In genomic region chr6:125944434-125944816, GRCh38 we compare ENCODE assay signal across 8 cellular contexts. TPM values are rescaled to one million over a fixed set of nuclear protein-coding genes. Genes with fewer than 3 reads are reported as not detected.
DNase-seq lines count a peak whose midpoint lies in the region; ATAC-seq and TF ChIP-seq lines count a peak whose summit lies in the region.

No MANE protein-coding gene starts in this region.

- CTCF ChIA-PET in activated CD8-positive, alpha-beta T cell treated with anti-CD3 and anti-CD28 coated beads, Interleukin-2, amount 10 ng/mL, durations not matched to agents 7 days and 5 days (lab: Charles Lee), result interaction anchor here (1.0 to 2.3 kb wide), 4 partner anchors 8 to 30 kb away, joined by 3 to 12 read pairs (median 5); partner anchors contain the start of gene HINT3
- CTCF ChIA-PET in A673 (lab: Charles Lee), result interaction anchor here (1.2 kb wide), 1 partner anchor 12 kb away, joined by 6 read pairs; the partner anchor contains the start of gene HINT3

- H3K4me1 ChIP-seq in testis, result no peaks in the 10 kb centered on the region
- H3K4me1 ChIP-seq in A673 (ENCODE audit: insufficient read depth, low read length, poor library complexity, severe bottlenecking), result peaks cover 8% of the 10 kb centered on the region

- ATAC-seq in activated CD8-positive, alpha-beta T cell treated with anti-CD3 and anti-CD28 coated beads, Interleukin-2, amount 10 ng/mL, durations not matched to agents 7 days and 5 days, result no peak

- no peaks in the 10 kb centered on the region for H3K36me3 ChIP-seq in brain microvascular endothelial cell (replicated peaks)
- no peaks in the 10 kb centered on the region for H3K36me3 ChIP-seq in testis (ENCODE audit: low read depth, missing control alignments)
- no peaks in the 10 kb centered on the region for H3K36me3 ChIP-seq in A673 (ENCODE audit: insufficient read depth, low read length, poor library complexity, severe bottlenecking)

- no peak overlapping the region for H3K27ac Mint-ChIP-seq in activated CD8-positive, alpha-beta T cell treated with anti-CD3 and anti-CD28 coated beads, Interleukin-2, amount 10 ng/mL, durations not matched to agents 7 days and 5 days
- no peak overlapping the region for H3K27ac Mint-ChIP-seq in activated CD4-positive, alpha-beta T cell treated with anti-CD3 and anti-CD28 coated beads, Interleukin-2, amount 10 ng/mL, durations not matched to agents 24 days and 14 days

- H3K27me3 Mint-ChIP-seq in activated CD8-positive, alpha-beta T cell treated with anti-CD3 and anti-CD28 coated beads, Interleukin-2, amount 10 ng/mL, durations not matched to agents 7 days and 5 days (ENCODE audit: low read depth), result peaks cover 34% of the 10 kb centered on the region
- H3K27me3 Mint-ChIP-seq in activated CD4-positive, alpha-beta T cell treated with anti-CD3 and anti-CD28 coated beads, Interleukin-2, amount 10 ng/mL, durations not matched to agents 24 days and 14 days, result peaks cover 6% of the 10 kb centered on the region

- no peaks in the 10 kb centered on the region for H3K4me1 Mint-ChIP-seq in activated CD8-positive, alpha-beta T cell treated with anti-CD3 and anti-CD28 coated beads, Interleukin-2, amount 10 ng/mL, durations not matched to agents 7 days and 5 days (ENCODE audit: low read depth)
- peaks cover 22% of the 10 kb centered on the region for H3K4me1 Mint-ChIP-seq in activated CD4-positive, alpha-beta T cell treated with anti-CD3 and anti-CD28 coated beads, Interleukin-2, amount 10 ng/mL, durations not matched to agents 24 days and 14 days

- H3K27me3 ChIP-seq in brain microvascular endothelial cell (replicated peaks) (no peaks in the 10 kb centered on the region), testis (no peaks in the 10 kb centered on the region), A673 (replicated peaks; ENCODE audit: insufficient read depth, low read depth, low read length, poor library complexity) (no peaks in the 10 kb centered on the region)

- no peak for TF ChIP-seq CTCF in brain microvascular endothelial cell (IDR thresholded peaks at IDR 0.05; ENCODE audit: low read depth, low read length, missing control alignments)
- no peak for TF ChIP-seq CTCF in testis (IDR thresholded peaks at IDR 0.05)
- no peak for TF ChIP-seq CTCF in A673 (conservative IDR thresholded peaks at IDR 0.05; ENCODE audit: low read depth, low read length)

- peak; percentile 90 for DNase-seq in M059J (ENCODE audit: low read depth)
- DNase-seq in brain microvascular endothelial cell, result peak; percentile 78
- peak; percentile 32 for DNase-seq in left kidney (ENCODE audit: low read depth, low spot score)
- peak; percentile 85 for DNase-seq in testis
- no peak for DNase-seq in activated CD8-positive, alpha-beta T cell treated with anti-CD3 and anti-CD28 coated beads, Interleukin-2, amount 10 ng/mL, durations not matched to agents 7 days and 5 days
- DNase-seq in activated CD4-positive, alpha-beta T cell treated with anti-CD3 and anti-CD28 coated beads, Interleukin-2, amount 10 ng/mL, durations not matched to agents 24 days and 14 days, result no peak
- no peak for DNase-seq in activated effector memory CD4-positive, alpha-beta T cell treated with Interleukin-2 at 50 U/mL for 16 hours
- DNase-seq in A673 (ENCODE audit: low spot score), result no peak

- 28 to 30% methylated on average over 5 of the region's 5 CpGs for WGBS in testis, 2 donors

- H3K4me3 Mint-ChIP-seq in activated CD8-positive, alpha-beta T cell treated with anti-CD3 and anti-CD28 coated beads, Interleukin-2, amount 10 ng/mL, durations not matched to agents 7 days and 5 days, result no peak overlapping the region
- no peak overlapping the region for H3K4me3 Mint-ChIP-seq in activated CD4-positive, alpha-beta T cell treated with anti-CD3 and anti-CD28 coated beads, Interleukin-2, amount 10 ng/mL, durations not matched to agents 24 days and 14 days

- no peaks in the 10 kb centered on the region for H3K9me3 Mint-ChIP-seq in activated CD8-positive, alpha-beta T cell treated with anti-CD3 and anti-CD28 coated beads, Interleukin-2, amount 10 ng/mL, durations not matched to agents 7 days and 5 days (ENCODE audit: insufficient read depth)
- no peaks in the 10 kb centered on the region for H3K9me3 Mint-ChIP-seq in activated CD4-positive, alpha-beta T cell treated with anti-CD3 and anti-CD28 coated beads, Interleukin-2, amount 10 ng/mL, durations not matched to agents 24 days and 14 days

- no TSS peak for BruUV-seq in A673 (replicated peaks; lab: Mats Ljungman, UMichigan)

- in situ Hi-C loops in brain microvascular endothelial cell (cut with HindIII; ENCODE audit: low pct_ligation_motif_present, low sequenced_read_pairs), result no loop called here

- intact Hi-C loops in testis (cut with DNase I; ENCODE audit: low total_unique reads), result no loop called here
- intact Hi-C loops in activated CD4-positive, alpha-beta T cell treated with anti-CD3 and anti-CD28 coated beads, Interleukin-2, amount 10 ng/mL, durations not matched to agents 24 days and 14 days (cut with micrococcal nuclease), result loop anchor here (2.0 kb wide), 1 partner anchor 18 kb away; no protein-coding TSS in a partner anchor
- intact Hi-C loops in A673 (cut with micrococcal nuclease; ENCODE audit: unreplicated experiment), result no loop called here

- H3K4me3 ChIP-seq in brain microvascular endothelial cell (ENCODE audit: low read depth, low read length) (no peak overlapping the region), testis (no peak overlapping the region), A673 (ENCODE audit: low read depth, low read length, poor library complexity, severe bottlenecking) (no peak overlapping the region)

- H3K27ac ChIP-seq in brain microvascular endothelial cell, result peak overlapping the region; percentile 99
- peak overlapping the region in 1 of 2 donors; percentile 25 for H3K27ac ChIP-seq in testis
- H3K27ac ChIP-seq in A673 (ENCODE audit: low read depth, low read length, poor library complexity, severe bottlenecking), result no peak overlapping the region

- no peak for TF ChIP-seq POLR2A in testis (IDR thresholded peaks at IDR 0.05)

- no peaks in the 10 kb centered on the region for H3K36me3 Mint-ChIP-seq in activated CD8-positive, alpha-beta T cell treated with anti-CD3 and anti-CD28 coated beads, Interleukin-2, amount 10 ng/mL, durations not matched to agents 7 days and 5 days (ENCODE audit: low read depth)
- H3K36me3 Mint-ChIP-seq in activated CD4-positive, alpha-beta T cell treated with anti-CD3 and anti-CD28 coated beads, Interleukin-2, amount 10 ng/mL, durations not matched to agents 24 days and 14 days (ENCODE audit: low read depth), result no peaks in the 10 kb centered on the region

- H3K9me3 ChIP-seq in testis (no peaks in the 10 kb centered on the region), A673 (ENCODE audit: low read depth, low read length, poor library complexity, severe bottlenecking) (no peaks in the 10 kb centered on the region)

- POLR2A ChIA-PET in activated CD8-positive, alpha-beta T cell treated with anti-CD3 and anti-CD28 coated beads, Interleukin-2, amount 10 ng/mL, durations not matched to agents 7 days and 5 days (lab: Charles Lee), result no interaction called here
- POLR2A ChIA-PET in A673 (lab: Charles Lee; ENCODE audit: low non-redundant PET), result no interaction called here

RNA-seq across cellular contexts. Expression of gene HINT3, which starts 12.1 kb away (rescaled TPM):
- total RNA-seq in M059J (2014; rRNA removed; shearing (Covaris generic)), result 14.3 and 23.6 TPM in 2 replicates
- total RNA-seq in testis (10 to 100 TPM; 19.0 to 22.5 TPM), A673 (2021) (15.0 and 15.8 TPM in 2 replicates)
- 24.8 TPM for polyA plus RNA-seq in testis (ENCODE audit: insufficient read depth, low read depth, low replicate concordance)
- 1 to 10 TPM; 8.0 to 9.1 TPM for total RNA-seq in activated CD8-positive, alpha-beta T cell treated with anti-CD3 and anti-CD28 coated beads, Interleukin-2, amount 10 ng/mL, durations not matched to agents 7 days and 5 days
- total RNA-seq in activated CD4-positive, alpha-beta T cell treated with anti-CD3 and anti-CD28 coated beads, Interleukin-2, amount 10 ng/mL, durations not matched to agents 24 days and 14 days, result 8.5 and 8.9 TPM in 2 replicates

RNA-seq across cellular contexts. Expression of gene TRMT11, which starts 41.9 kb away (rescaled TPM):
- total RNA-seq in M059J (2014; rRNA removed; shearing (Covaris generic)), result 32.9 and 43.4 TPM in 2 replicates
- total RNA-seq in testis (10 to 100 TPM; 32.2 to 51.2 TPM), A673 (2021) (25.9 and 29.1 TPM in 2 replicates)
- 16.1 TPM for polyA plus RNA-seq in testis (ENCODE audit: insufficient read depth, low read depth, low replicate concordance)
- total RNA-seq in activated CD8-positive, alpha-beta T cell treated with anti-CD3 and anti-CD28 coated beads, Interleukin-2, amount 10 ng/mL, durations not matched to agents 7 days and 5 days, result 10 to 100 TPM; 17.1 to 18.1 TPM
- total RNA-seq in activated CD4-positive, alpha-beta T cell treated with anti-CD3 and anti-CD28 coated beads, Interleukin-2, amount 10 ng/mL, durations not matched to agents 24 days and 14 days, result 33.6 and 34.4 TPM in 2 replicates

Comparison
In these comparisons a context has a peak if more than half of its experiments do, and no peak if none do; other contexts are left out.
1. DNase-seq: peak in M059J (single experiment), brain microvascular endothelial cell (single experiment), left kidney (single experiment) and testis (single experiment); none in activated CD8-positive, alpha-beta T cell treated with anti-CD3 and anti-CD28 coated beads, Interleukin-2, amount 10 ng/mL, durations not matched to agents 7 days and 5 days (single experiment), activated CD4-positive, alpha-beta T cell treated with anti-CD3 and anti-CD28 coated beads, Interleukin-2, amount 10 ng/mL, durations not matched to agents 24 days and 14 days (single experiment), activated effector memory CD4-positive, alpha-beta T cell treated with Interleukin-2 at 50 U/mL for 16 hours (single experiment) and A673 (single experiment).